12 cellular contexts compared by ENCODE assay signal in the genomic region with DNA sequence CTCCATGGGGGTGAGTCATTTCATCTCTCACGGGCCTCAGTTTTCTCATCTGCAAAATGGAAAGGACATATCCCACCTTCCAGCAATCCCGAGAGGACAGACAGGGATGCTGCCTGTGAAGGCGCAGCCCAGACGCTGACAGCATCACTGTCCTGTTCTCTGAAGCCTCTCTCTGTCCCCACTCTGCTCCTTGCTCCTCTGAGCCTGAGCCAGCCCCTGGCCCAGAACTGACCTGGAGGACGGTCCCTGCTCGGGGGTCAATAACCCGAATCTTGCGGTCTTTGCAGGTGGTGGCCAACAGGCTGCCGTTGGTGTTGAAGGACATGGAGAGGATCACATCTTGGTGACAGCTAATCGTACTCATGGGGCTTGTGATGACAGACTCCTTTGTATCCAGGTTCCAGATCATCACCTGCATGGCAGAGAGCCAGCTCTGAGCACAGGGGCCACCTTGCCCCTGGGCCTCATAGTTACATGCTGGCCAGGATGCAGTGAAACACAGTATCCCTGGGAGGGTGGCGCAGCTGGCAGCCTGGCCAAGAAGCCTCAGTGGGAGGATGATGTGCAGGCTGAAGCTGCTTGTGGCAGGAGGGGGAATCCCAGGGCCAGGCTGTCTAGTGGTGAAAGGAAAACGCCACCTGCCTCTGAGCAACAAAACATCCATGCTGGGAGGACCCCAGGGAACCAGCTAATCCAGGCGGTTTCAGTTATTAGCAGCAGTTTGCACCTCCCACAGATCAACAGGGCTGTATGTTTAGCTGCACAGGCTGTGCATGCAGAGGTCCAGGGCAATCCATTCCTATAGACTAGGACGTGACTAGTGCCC. TPM values are rescaled to one million over a fixed set of nuclear protein-coding genes. Genes with fewer than 3 reads are reported as not detected.
DNase-seq lines count a peak whose midpoint lies in the region; ATAC-seq and TF ChIP-seq lines count a peak whose summit lies in the region.
"Had no signal": no experiment of that assay in that cellular context is flagged by ENCODE, and none has a peak within 500 bp of the region (broad histone marks: within the 10 kb centered on the region; RNA-seq: fewer than 3 reads in every experiment).

No MANE protein-coding gene starts in this region.

- CTCF ChIA-PET in OCI-LY7 (lab: Charles Lee; ENCODE audit: unreplicated experiment), result interaction anchor here (0.7 kb wide), 1 partner anchor 86 kb away, joined by 3 read pairs; no protein-coding TSS in a partner anchor
- CTCF ChIA-PET in naive thymus-derived CD4-positive, alpha-beta T cell (lab: Charles Lee), result interaction anchor here (0.6 to 1.5 kb wide), 2 partner anchors 59 to 64 kb away, joined by 3 to 5 read pairs; no protein-coding TSS in a partner anchor

- no peaks in the 10 kb centered on the region for H3K27me3 ChIP-seq in naive thymus-derived CD4-positive, alpha-beta T cell (ENCODE audit: control insufficient read depth in 2 of 2, insufficient read depth in 2 of 2, low read length in 2 of 2)
- H3K27me3 ChIP-seq: testis had no signal

- H3K9me2 ChIP-seq in OCI-LY7 (ENCODE audit: insufficient read depth, low read length), result no peaks in the 10 kb centered on the region

- POLR2A ChIA-PET in OCI-LY7 (lab: Charles Lee), result interaction anchor here (3.4 kb wide), 1 partner anchor 11 kb away, joined by 11 read pairs; no protein-coding TSS in a partner anchor
- POLR2A ChIA-PET in naive thymus-derived CD4-positive, alpha-beta T cell (lab: Charles Lee), result no interaction called here

- peak overlapping the region; percentile 3; the same call in 1 of the 2 replicates for H3K4me2 ChIP-seq in OCI-LY7 (ENCODE audit: low read length)

- in situ Hi-C loops in GM13977 (cut with MboI; ENCODE audit: low pct_unique_long_range_greater_than_20kb, low sequenced_read_pairs, unreplicated experiment), result no loop called here

- BruUV-seq in OCI-LY7 (replicated peaks; lab: Mats Ljungman, UMichigan), result no TSS peak

- no peaks in the 10 kb centered on the region for H4K20me1 ChIP-seq in OCI-LY7 (ENCODE audit: insufficient read depth, low read length)

- H3K4me1 Mint-ChIP-seq in naive thymus-derived CD4-positive, alpha-beta T cell, result peaks cover 0 to 16% (median 7%) of the 10 kb centered on the region in 7 donors

- no peaks in the 10 kb centered on the region for H3K79me2 ChIP-seq in OCI-LY7 (ENCODE audit: insufficient read depth, low read depth, low read length)

- DNase-seq in NCI-H146 (lab: John Stamatoyannopoulos, UW) (peak; percentile 96), OCI-LY7 (ENCODE audit: low spot score) (peak; percentile 38), GOT3 (lab: John Stamatoyannopoulos, UW) (no peak), GM13977 (ENCODE audit: low spot score) (no peak)
- no peak for DNase-seq in naive thymus-derived CD4-positive, alpha-beta T cell
- DNase-seq: Right ventricle myocardium superior, testis had no signal

- H3K4me1 ChIP-seq in OCI-LY7 (ENCODE audit: insufficient read depth, low read length, poor library complexity, severe bottlenecking), result peaks cover 23% of the 10 kb centered on the region
- H3K4me1 ChIP-seq in naive thymus-derived CD4-positive, alpha-beta T cell (ENCODE audit: control insufficient read depth in 2 of 2, insufficient read depth in 2 of 2, low read length in 2 of 2), result no peaks in the 10 kb centered on the region
- H3K4me1 ChIP-seq: testis had no signal

- peak overlapping the region in 5 of 9 donors; percentile 5 to 67 (median 28) for H3K27ac Mint-ChIP-seq in naive thymus-derived CD4-positive, alpha-beta T cell
- H3K27ac Mint-ChIP-seq: activated naive CD8-positive, alpha-beta T cell had no signal

- TF ChIP-seq CTCF in GM12872 (IDR thresholded peaks at IDR 0.05; ENCODE audit: insufficient read depth, low read depth, low read length) (0 out of 3 replicates have a peak, but pooled peaks have one; percentile 1), OCI-LY7 (conservative IDR thresholded peaks at IDR 0.05; ENCODE audit: low read length) (peak; percentile 37), GM13977 (IDR thresholded peaks at IDR 0.05; ENCODE audit: extremely low read depth, insufficient read depth, missing control alignments) (no peak)

- H2AFZ ChIP-seq in OCI-LY7 (ENCODE audit: low read length), result no peak overlapping the region

- intact Hi-C loops in OCI-LY7 (cut with micrococcal nuclease; ENCODE audit: unreplicated experiment), result loop anchor here (5.0 kb wide), 1 partner anchor 61 kb away; no protein-coding TSS in a partner anchor
- intact Hi-C loops in naive thymus-derived CD4-positive, alpha-beta T cell (cut with micrococcal nuclease), result no loop called here

- H3K27ac ChIP-seq in OCI-LY7 (ENCODE audit: low read depth, low read length, poor library complexity, severe bottlenecking), result no peak overlapping the region
- no peak overlapping the region for H3K27ac ChIP-seq in naive thymus-derived CD4-positive, alpha-beta T cell (ENCODE audit: low read depth, low read length)
- H3K27ac ChIP-seq: testis had no signal

- H3K36me3 Mint-ChIP-seq in naive thymus-derived CD4-positive, alpha-beta T cell, result peaks cover 0 to 42% (median 6%) of the 10 kb centered on the region in 5 donors

- no peak overlapping the region for H3K4me3 Mint-ChIP-seq in naive thymus-derived CD4-positive, alpha-beta T cell
- H3K4me3 Mint-ChIP-seq: activated naive CD8-positive, alpha-beta T cell had no signal

- no peak for ATAC-seq in naive thymus-derived CD4-positive, alpha-beta T cell
- no peak for ATAC-seq in GM18519 (IDR thresholded peaks at IDR 0.05; ENCODE audit: low FRiP score, unreplicated experiment)
- ATAC-seq in GM21717 (IDR thresholded peaks at IDR 0.05; ENCODE audit: unreplicated experiment), result no peak

- H3K9me3 Mint-ChIP-seq in naive thymus-derived CD4-positive, alpha-beta T cell, result no peaks in the 10 kb centered on the region

- no peaks in the 10 kb centered on the region for H3K27me3 Mint-ChIP-seq in naive thymus-derived CD4-positive, alpha-beta T cell
- H3K27me3 Mint-ChIP-seq: activated naive CD8-positive, alpha-beta T cell had no signal

- no peaks in the 10 kb centered on the region for H3K36me3 ChIP-seq in OCI-LY7 (ENCODE audit: insufficient read depth, low read length)
- peaks cover 0 to 78% (median 0%) of the 10 kb centered on the region in 3 experiments for H3K36me3 ChIP-seq in naive thymus-derived CD4-positive, alpha-beta T cell (ENCODE audit: control insufficient read depth in 2 of 3, insufficient read depth in 3 of 3, low read length in 3 of 3)

- H3K4me3 ChIP-seq in OCI-LY7 (ENCODE audit: low read depth, low read length, poor library complexity, severe bottlenecking), result no peak overlapping the region
- no peak overlapping the region for H3K4me3 ChIP-seq in naive thymus-derived CD4-positive, alpha-beta T cell (ENCODE audit: low read length)
- H3K4me3 ChIP-seq: prostate gland, testis had no signal

- no peaks in the 10 kb centered on the region for H3K9me3 ChIP-seq in OCI-LY7 (ENCODE audit: low read length)
- H3K9me3 ChIP-seq in naive thymus-derived CD4-positive, alpha-beta T cell (ENCODE audit: control insufficient read depth in 2 of 3, low read length in 3 of 3), result no peaks in the 10 kb centered on the region
- H3K9me3 ChIP-seq: prostate gland, testis had no signal

RNA-seq across cellular contexts. Expression of gene TRIM14, which starts 14.0 kb away (rescaled TPM):
- 18.4 and 21.4 TPM in 2 replicates for total RNA-seq in OCI-LY7 (2014; rRNA removed; shearing (Covaris generic))
- total RNA-seq in OCI-LY7 (2022), result 26.0 and 31.2 TPM in 2 replicates
- 100 to 1,000 TPM in 1 of 5 experiments, 10 to 100 TPM in 4; 54.1 to 114 (median 79.7) TPM for total RNA-seq in naive thymus-derived CD4-positive, alpha-beta T cell
- 100 to 1,000 TPM in 1 of 2 donors, 10 to 100 TPM in 1; 57.8 to 107 TPM for polyA plus RNA-seq in naive thymus-derived CD4-positive, alpha-beta T cell

RNA-seq across cellular contexts. Expression of gene CORO2A, which starts 59.4 kb away (rescaled TPM):
- total RNA-seq in OCI-LY7 (2014; rRNA removed; shearing (Covaris generic)), result 1.8 and 2.2 TPM in 2 replicates
- total RNA-seq in OCI-LY7 (2022), result 3.2 and 3.9 TPM in 2 replicates
- 1 to 10 TPM; 3.0 to 9.7 (median 7.7) TPM for total RNA-seq in naive thymus-derived CD4-positive, alpha-beta T cell
- polyA plus RNA-seq in naive thymus-derived CD4-positive, alpha-beta T cell, result 1 to 10 TPM; 6.6 to 9.0 TPM

Comparison
In these comparisons a context has a peak if more than half of its experiments do, and no peak if none do; other contexts are left out.
1. DNase-seq: peak in NCI-H146 (single experiment) and OCI-LY7 (single experiment); none in naive thymus-derived CD4-positive, alpha-beta T cell (0 of 9), GOT3 (single experiment) and GM13977 (single experiment).